In genomic region chr6:1388927-1389790, GRCh38 we compare ENCODE assay signal across 9 cellular contexts. TPM values are rescaled to one million over a fixed set of nuclear protein-coding genes. Genes with fewer than 3 reads are reported as not detected.
A peak's percentile ranks its signal among the peaks of the same experiment; 100 is the strongest.
DNase-seq lines count a peak whose midpoint lies in the region; ATAC-seq, FAIRE-seq and TF ChIP-seq lines count a peak whose summit lies in the region.
"Had no signal": no experiment of that assay in that cellular context is flagged by ENCODE, and none has a peak within 500 bp of the region (broad histone marks: within the 10 kb centered on the region; RNA-seq: fewer than 3 reads in every experiment).

FOXF2 (plus strand) TSS chr6:1389576; CDS start chr6:1389948, 372 bp downstream.

- H3K79me2 ChIP-seq in hepatocyte: peaks cover 63% of the 10 kb centered on the region

- peak within 1 kb of the TSS; percentile 33 for H2AFZ ChIP-seq in hepatocyte

- POLR2A ChIA-PET in HEK293 (lab: Yijun Ruan, JAX): no interaction called here
- POLR2A ChIA-PET in activated CD8-positive, alpha-beta T cell treated with anti-CD3 and anti-CD28 coated beads, Interleukin-2, amount 10 ng/mL, durations not matched to agents 7 days and 5 days (lab: Charles Lee): no interaction called here

- WGBS in hepatocyte (ENCODE audit: low lambda C conversion rate, missing lambda C conversion rate): 3% methylated on average over 44 of the region's 84 CpGs
- WGBS in small intestine, 3 donors: 2 to 6% (median 3%) methylated on average over 40 to 84 of the region's 84 CpGs

- H3K4me2 ChIP-seq in hepatocyte: peak within 1 kb of the TSS; percentile 96

- H3K36me3 ChIP-seq in HEK293 (ENCODE audit: control insufficient read depth in 2 of 2, insufficient read depth in 1 of 2, low read length in 2 of 2) (peaks cover 0 to 19% of the 10 kb centered on the region in 2 experiments; a peak in 2 of 3 replicates), hepatocyte (replicated peaks; ENCODE audit: insufficient read depth, low read depth) (no peaks in the 10 kb centered on the region), small intestine (ENCODE audit: control insufficient read depth in 2 of 2, insufficient read depth in 2 of 2, low read length in 2 of 2) (no peaks in the 10 kb centered on the region), BE2C (no peaks in the 10 kb centered on the region)

- H3K27ac ChIP-seq in HEK293 (ENCODE audit: extremely low read depth, low read depth, low read length) (peak within 1 kb of the TSS; percentile 97), hepatocyte (peak within 1 kb of the TSS; percentile 94), small intestine (ENCODE audit: low read depth in 1 of 2, low read length in 1 of 2) (peak within 1 kb of the TSS; percentile 17 to 89)

- H3K4me3 ChIP-seq in HEK293 (ENCODE audit: low read depth, low read length) (peak within 1 kb of the TSS; percentile 68), hepatocyte (peak within 1 kb of the TSS; percentile 77), small intestine (ENCODE audit: low read depth in 1 of 2, low read length in 2 of 2) (peak within 1 kb of the TSS; percentile 31 to 47), BE2C (ENCODE audit: low read depth, low read length) (no peak within 1 kb of the TSS)

- DNase-seq in activated CD8-positive, alpha-beta T cell treated with anti-CD3 and anti-CD28 coated beads, Interleukin-2, amount 10 ng/mL, durations not matched to agents 7 days and 5 days: no peak
- peak; percentile 69 for DNase-seq in hepatocyte (ENCODE audit: low spot score)
- no peak for DNase-seq in small intestine
- no peak for DNase-seq in BE2C
- DNase-seq in NCI-H2029 treated with DMSO at 0.1 percent for 48 hours (lab: John Stamatoyannopoulos, UW): no peak
- DNase-seq: NCI-H1930 had no signal

- peaks cover 89% of the 10 kb centered on the region for H3K27me3 ChIP-seq in hepatocyte
- H3K27me3 ChIP-seq in small intestine (ENCODE audit: control insufficient read depth in 2 of 2, insufficient read depth in 2 of 2, low read length in 2 of 2): peaks cover 46 to 50% of the 10 kb centered on the region in 2 donors
- H3K27me3 ChIP-seq in BE2C: peaks cover 97% of the 10 kb centered on the region

- peak within 1 kb of the TSS; percentile 31 for H3K4me3 Mint-ChIP-seq in activated CD8-positive, alpha-beta T cell treated with anti-CD3 and anti-CD28 coated beads, Interleukin-2, amount 10 ng/mL, durations not matched to agents 7 days and 5 days

- H3K27ac Mint-ChIP-seq in activated CD8-positive, alpha-beta T cell treated with anti-CD3 and anti-CD28 coated beads, Interleukin-2, amount 10 ng/mL, durations not matched to agents 7 days and 5 days: peak within 1 kb of the TSS; percentile 63

- peaks cover 2% of the 10 kb centered on the region for H3K36me3 Mint-ChIP-seq in activated CD8-positive, alpha-beta T cell treated with anti-CD3 and anti-CD28 coated beads, Interleukin-2, amount 10 ng/mL, durations not matched to agents 7 days and 5 days (ENCODE audit: low read depth)

- H3K9me2 ChIP-seq in hepatocyte (replicated peaks; ENCODE audit: insufficient read depth): no peaks in the 10 kb centered on the region

- TF ChIP-seq CTCF in HEK293 (tag by site-specific recombination; IDR thresholded peaks at IDR 0.05) (no peak), hepatocyte (IDR thresholded peaks at IDR 0.05; ENCODE audit: poor library complexity) (no peak), BE2C (IDR thresholded peaks at IDR 0.05; ENCODE audit: low read depth, low read length) (no peak)

- H3K9me3 ChIP-seq in HEK293 (ENCODE audit: control insufficient read depth, insufficient read depth, low read depth, low read length) (no peaks in the 10 kb centered on the region), hepatocyte (ENCODE audit: low read depth) (no peaks in the 10 kb centered on the region), small intestine (ENCODE audit: control insufficient read depth, low read depth) (no peaks in the 10 kb centered on the region), BE2C (no peaks in the 10 kb centered on the region)

- H3K4me1 Mint-ChIP-seq in activated CD8-positive, alpha-beta T cell treated with anti-CD3 and anti-CD28 coated beads, Interleukin-2, amount 10 ng/mL, durations not matched to agents 7 days and 5 days (ENCODE audit: low read depth): peaks cover 22% of the 10 kb centered on the region

- CTCF ChIA-PET in HEK293 (lab: Yijun Ruan, JAX): interaction anchor here (0.7 to 3.4 kb wide), 2 partner anchors 8 to 326 kb away, joined by 3 to 24 read pairs; no protein-coding TSS in a partner anchor
- CTCF ChIA-PET in activated CD8-positive, alpha-beta T cell treated with anti-CD3 and anti-CD28 coated beads, Interleukin-2, amount 10 ng/mL, durations not matched to agents 7 days and 5 days (lab: Charles Lee): no interaction called here

- ATAC-seq in activated CD8-positive, alpha-beta T cell treated with anti-CD3 and anti-CD28 coated beads, Interleukin-2, amount 10 ng/mL, durations not matched to agents 7 days and 5 days: no peak
- ATAC-seq in HG03045 (IDR thresholded peaks at IDR 0.05; ENCODE audit: unreplicated experiment): no peak

- H3K27me3 Mint-ChIP-seq in activated CD8-positive, alpha-beta T cell treated with anti-CD3 and anti-CD28 coated beads, Interleukin-2, amount 10 ng/mL, durations not matched to agents 7 days and 5 days (ENCODE audit: low read depth): peaks cover 80% of the 10 kb centered on the region

- no peak for FAIRE-seq in small intestine (lab: Jason Lieb, UNC)

- H4K20me1 ChIP-seq in hepatocyte (ENCODE audit: insufficient read depth, poor library complexity, severe bottlenecking): peaks cover 19% of the 10 kb centered on the region

- no peaks in the 10 kb centered on the region for H3K9me3 Mint-ChIP-seq in activated CD8-positive, alpha-beta T cell treated with anti-CD3 and anti-CD28 coated beads, Interleukin-2, amount 10 ng/mL, durations not matched to agents 7 days and 5 days (ENCODE audit: insufficient read depth)

- peaks cover 18% of the 10 kb centered on the region for H3K4me1 ChIP-seq in HEK293 (ENCODE audit: control insufficient read depth, insufficient read depth, low read length)
- peaks cover 10% of the 10 kb centered on the region for H3K4me1 ChIP-seq in hepatocyte (ENCODE audit: insufficient read depth)
- H3K4me1 ChIP-seq in small intestine (ENCODE audit: control insufficient read depth in 2 of 2, insufficient read depth in 1 of 2, low read depth in 1 of 2, low read length in 1 of 2): no peaks in the 10 kb centered on the region
- H3K4me1 ChIP-seq in BE2C: no peaks in the 10 kb centered on the region

TF ChIP-seq in HEK293, 187 proteins besides CTCF, POLR2A, EP300 and RAD21 (continues in another document):
- TF ChIP-seq YY1 (tag by site-specific recombination; IDR thresholded peaks at IDR 0.05) (0 out of 2 replicates have a peak, but pooled peaks have one; percentile 18), ZNF529 (tag by site-specific recombination; IDR thresholded peaks at IDR 0.05; ENCODE audit: insufficient replicate concordance) (no peak), REPIN1 (tag by site-specific recombination; IDR thresholded peaks at IDR 0.05; ENCODE audit: low read depth) (no peak), ZBTB48 (tag by site-specific recombination; IDR thresholded peaks at IDR 0.05) (peak; percentile 82), GLIS2 (tag by site-specific recombination; IDR thresholded peaks at IDR 0.05) (peak; percentile 67), ZSCAN16 (tag by site-specific recombination; IDR thresholded peaks at IDR 0.05) (no peak)
- TF ChIP-seq, protein P1, sequence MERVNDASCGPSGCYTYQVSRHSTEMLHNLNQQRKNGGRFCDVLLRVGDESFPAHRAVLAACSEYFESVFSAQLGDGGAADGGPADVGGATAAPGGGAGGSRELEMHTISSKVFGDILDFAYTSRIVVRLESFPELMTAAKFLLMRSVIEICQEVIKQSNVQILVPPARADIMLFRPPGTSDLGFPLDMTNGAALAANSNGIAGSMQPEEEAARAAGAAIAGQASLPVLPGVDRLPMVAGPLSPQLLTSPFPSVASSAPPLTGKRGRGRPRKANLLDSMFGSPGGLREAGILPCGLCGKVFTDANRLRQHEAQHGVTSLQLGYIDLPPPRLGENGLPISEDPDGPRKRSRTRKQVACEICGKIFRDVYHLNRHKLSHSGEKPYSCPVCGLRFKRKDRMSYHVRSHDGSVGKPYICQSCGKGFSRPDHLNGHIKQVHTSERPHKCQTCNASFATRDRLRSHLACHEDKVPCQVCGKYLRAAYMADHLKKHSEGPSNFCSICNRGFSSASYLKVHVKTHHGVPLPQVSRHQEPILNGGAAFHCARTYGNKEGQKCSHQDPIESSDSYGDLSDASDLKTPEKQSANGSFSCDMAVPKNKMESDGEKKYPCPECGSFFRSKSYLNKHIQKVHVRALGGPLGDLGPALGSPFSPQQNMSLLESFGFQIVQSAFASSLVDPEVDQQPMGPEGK (tag by site-specific recombination; IDR thresholded peaks at IDR 0.05): peak; percentile 87
- TF ChIP-seq, protein P2, sequence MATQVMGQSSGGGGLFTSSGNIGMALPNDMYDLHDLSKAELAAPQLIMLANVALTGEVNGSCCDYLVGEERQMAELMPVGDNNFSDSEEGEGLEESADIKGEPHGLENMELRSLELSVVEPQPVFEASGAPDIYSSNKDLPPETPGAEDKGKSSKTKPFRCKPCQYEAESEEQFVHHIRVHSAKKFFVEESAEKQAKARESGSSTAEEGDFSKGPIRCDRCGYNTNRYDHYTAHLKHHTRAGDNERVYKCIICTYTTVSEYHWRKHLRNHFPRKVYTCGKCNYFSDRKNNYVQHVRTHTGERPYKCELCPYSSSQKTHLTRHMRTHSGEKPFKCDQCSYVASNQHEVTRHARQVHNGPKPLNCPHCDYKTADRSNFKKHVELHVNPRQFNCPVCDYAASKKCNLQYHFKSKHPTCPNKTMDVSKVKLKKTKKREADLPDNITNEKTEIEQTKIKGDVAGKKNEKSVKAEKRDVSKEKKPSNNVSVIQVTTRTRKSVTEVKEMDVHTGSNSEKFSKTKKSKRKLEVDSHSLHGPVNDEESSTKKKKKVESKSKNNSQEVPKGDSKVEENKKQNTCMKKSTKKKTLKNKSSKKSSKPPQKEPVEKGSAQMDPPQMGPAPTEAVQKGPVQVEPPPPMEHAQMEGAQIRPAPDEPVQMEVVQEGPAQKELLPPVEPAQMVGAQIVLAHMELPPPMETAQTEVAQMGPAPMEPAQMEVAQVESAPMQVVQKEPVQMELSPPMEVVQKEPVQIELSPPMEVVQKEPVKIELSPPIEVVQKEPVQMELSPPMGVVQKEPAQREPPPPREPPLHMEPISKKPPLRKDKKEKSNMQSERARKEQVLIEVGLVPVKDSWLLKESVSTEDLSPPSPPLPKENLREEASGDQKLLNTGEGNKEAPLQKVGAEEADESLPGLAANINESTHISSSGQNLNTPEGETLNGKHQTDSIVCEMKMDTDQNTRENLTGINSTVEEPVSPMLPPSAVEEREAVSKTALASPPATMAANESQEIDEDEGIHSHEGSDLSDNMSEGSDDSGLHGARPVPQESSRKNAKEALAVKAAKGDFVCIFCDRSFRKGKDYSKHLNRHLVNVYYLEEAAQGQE (tag by site-specific recombination; IDR thresholded peaks at IDR 0.05): peak; percentile 46; the same call in 1 of the 2 replicates

RNA-seq across cellular contexts. Expression of gene FOXF2, which starts in this region (rescaled TPM):
- total RNA-seq in activated CD8-positive, alpha-beta T cell treated with anti-CD3 and anti-CD28 coated beads, Interleukin-2, amount 10 ng/mL, durations not matched to agents 7 days and 5 days: not detected
- 18.0 and 28.0 TPM in 2 replicates for total RNA-seq in hepatocyte
- polyA plus RNA-seq in hepatocyte (24.9 and 31.5 TPM in 2 replicates), small intestine (1 to 10 TPM in 2 of 3 donors, under 1 TPM in 1; 0.45 to 8.4 (median 8.1) TPM)
- polyA plus RNA-seq in BE2C (2012; ENCODE audit: insufficient read depth, insufficient read length, low read depth): not detected
- total RNA-seq: myocyte had no signal

Comparison
In these comparisons a context has a peak if more than half of its experiments do, and no peak if none do; other contexts are left out.
1. RNA of gene FOXF2 (total RNA-seq): 18.0 to 28.0 TPM in hepatocyte; not detected in activated CD8-positive, alpha-beta T cell treated with anti-CD3 and anti-CD28 coated beads, Interleukin-2, amount 10 ng/mL, durations not matched to agents 7 days and 5 days; every median in the first group is over 10 times any median in the second.
2. Peak in every context shown above with its lines, with median percentiles within 50 percentile points of each other: H3K27ac ChIP-seq.